Comparison of ENCODE assay signal across 22 cellular contexts in genomic region chr2:20670315-20671035, GRCh38. TPM values are rescaled to one million over a fixed set of nuclear protein-coding genes. Genes with fewer than 3 reads are reported as not detected.
DNase-seq lines count a peak whose midpoint lies in the region; ATAC-seq and TF ChIP-seq lines count a peak whose summit lies in the region.
"Had no signal": no experiment of that assay in that cellular context is flagged by ENCODE, and none has a peak within 500 bp of the region (broad histone marks: within the 10 kb centered on the region; RNA-seq: fewer than 3 reads in every experiment).

No MANE protein-coding gene starts in this region.

- ATAC-seq in foreskin keratinocyte (peak; percentile 1), upper lobe of right lung (no peak), GM21423 (IDR thresholded peaks at IDR 0.05; ENCODE audit: unreplicated experiment) (no peak)
- ATAC-seq: effector memory CD8-positive, alpha-beta T cell; heart left ventricle; T-helper 17 cell had no signal

- H3K36me3 Mint-ChIP-seq in MCF 10A (ENCODE audit: insufficient read depth, unreplicated experiment): peaks cover 7% of the 10 kb centered on the region
- no peaks in the 10 kb centered on the region for H3K36me3 Mint-ChIP-seq in immature natural killer cell

- in situ Hi-C loops in mammary epithelial cell (cut with MboI; ENCODE audit: low sequenced_read_pairs in 2 of 2): no loop called here

- peaks cover 57% of the 10 kb centered on the region for H3K27me3 ChIP-seq in mammary epithelial cell (ENCODE audit: insufficient read depth, low read length)
- H3K27me3 ChIP-seq in foreskin keratinocyte: peaks cover 95% of the 10 kb centered on the region
- H3K27me3 ChIP-seq in osteoblast (ENCODE audit: insufficient read depth, low read length): peaks cover 81% of the 10 kb centered on the region
- H3K27me3 ChIP-seq in upper lobe of right lung: peaks cover 82% of the 10 kb centered on the region

- H4K20me1 ChIP-seq in mammary epithelial cell (ENCODE audit: insufficient read depth, low read length): peaks cover 2% of the 10 kb centered on the region
- no peaks in the 10 kb centered on the region for H4K20me1 ChIP-seq in osteoblast (ENCODE audit: insufficient read depth, low read length)

- POLR2A ChIA-PET in MCF 10A (lab: Yijun Ruan, JAX): interaction anchor here (0.6 kb wide), 1 partner anchor 462 kb away, joined by 4 read pairs; no protein-coding TSS in a partner anchor

- H3K4me3 Mint-ChIP-seq in MCF 10A (ENCODE audit: unreplicated experiment) (no peak overlapping the region), immature natural killer cell (no peak overlapping the region)

- peaks cover 9% of the 10 kb centered on the region for H3K4me1 ChIP-seq in mammary epithelial cell (ENCODE audit: insufficient read depth, low read length)
- no peaks in the 10 kb centered on the region for H3K4me1 ChIP-seq in foreskin keratinocyte
- peaks cover 9% of the 10 kb centered on the region for H3K4me1 ChIP-seq in osteoblast (ENCODE audit: insufficient read depth, low read length)
- peaks cover 21% of the 10 kb centered on the region for H3K4me1 ChIP-seq in upper lobe of right lung

- no peak overlapping the region for H3K27ac ChIP-seq in mammary epithelial cell (ENCODE audit: insufficient read depth, low read depth, low read length)
- H3K27ac ChIP-seq in foreskin keratinocyte: no peak overlapping the region
- H3K27ac ChIP-seq in osteoblast (ENCODE audit: low read depth, low read length): no peak overlapping the region
- H3K27ac ChIP-seq in upper lobe of right lung: no peak overlapping the region
- H3K27ac ChIP-seq: heart left ventricle, transverse colon, WERI-Rb-1 had no signal

- WGBS in mammary epithelial cell (ENCODE audit: low coverage, missing lambda C conversion rate): 20% methylated on average over 6 of the region's 83 CpGs

- H3K4me2 ChIP-seq in mammary epithelial cell (ENCODE audit: insufficient read depth, low read depth, low read length) (peak overlapping the region; percentile 12), osteoblast (ENCODE audit: insufficient read depth, low read length) (no peak overlapping the region)

- no peaks in the 10 kb centered on the region for H3K36me3 ChIP-seq in mammary epithelial cell (ENCODE audit: insufficient read depth, low read length)
- no peaks in the 10 kb centered on the region for H3K36me3 ChIP-seq in osteoblast (ENCODE audit: insufficient read depth, low read length)
- H3K36me3 ChIP-seq in upper lobe of right lung: no peaks in the 10 kb centered on the region
- H3K36me3 ChIP-seq: heart left ventricle, transverse colon, WERI-Rb-1 had no signal

- CTCF ChIA-PET in mammary epithelial cell (lab: Charles Lee; ENCODE audit: low non-redundant PET) (no interaction called here), MCF 10A (lab: Yijun Ruan, JAX) (interaction anchor here (10.6 kb wide), 1 partner anchor 8 kb away, joined by 127 read pairs; no protein-coding TSS in a partner anchor)

- H2AFZ ChIP-seq in mammary epithelial cell (ENCODE audit: low read depth, low read length): peak overlapping the region; percentile 18
- no peak overlapping the region for H2AFZ ChIP-seq in osteoblast (ENCODE audit: low read length)

- H3K27ac Mint-ChIP-seq in MCF 10A (ENCODE audit: low read depth, unreplicated experiment) (no peak overlapping the region), immature natural killer cell (no peak overlapping the region)
- H3K27ac Mint-ChIP-seq: effector memory CD8-positive, alpha-beta T cell; T-helper 17 cell had no signal

- no peaks in the 10 kb centered on the region for H3K9me3 ChIP-seq in mammary epithelial cell (replicated peaks; ENCODE audit: insufficient read depth, low read length)
- H3K9me3 ChIP-seq in osteoblast (ENCODE audit: low read depth, low read length): no peaks in the 10 kb centered on the region
- no peaks in the 10 kb centered on the region for H3K9me3 ChIP-seq in upper lobe of right lung
- H3K9me3 ChIP-seq: heart left ventricle, transverse colon had no signal

- H3K9me3 Mint-ChIP-seq in MCF 10A (ENCODE audit: unreplicated experiment) (no peaks in the 10 kb centered on the region), immature natural killer cell (no peaks in the 10 kb centered on the region)
- H3K9me3 Mint-ChIP-seq: effector memory CD8-positive, alpha-beta T cell had no signal

- H3K79me2 ChIP-seq in mammary epithelial cell (ENCODE audit: insufficient read depth, low read length) (no peaks in the 10 kb centered on the region), osteoblast (ENCODE audit: insufficient read depth, low read length) (no peaks in the 10 kb centered on the region)

- H3K4me1 Mint-ChIP-seq in MCF 10A (ENCODE audit: insufficient read depth, unreplicated experiment): peaks cover 6% of the 10 kb centered on the region
- peaks cover 6 to 11% of the 10 kb centered on the region in 2 donors for H3K4me1 Mint-ChIP-seq in immature natural killer cell

- no peak overlapping the region for H3K4me3 ChIP-seq in mammary epithelial cell (replicated peaks in 1 of 3; ENCODE audit: insufficient read depth in 1 of 3, low read depth in 2 of 3, low read length in 3 of 3)
- no peak overlapping the region for H3K4me3 ChIP-seq in osteoblast (ENCODE audit: insufficient read depth, low read length)
- no peak overlapping the region for H3K4me3 ChIP-seq in upper lobe of right lung
- H3K4me3 ChIP-seq: transverse colon had no signal

- no TSS peak for BruUV-seq in mammary epithelial cell (replicated peaks; lab: Mats Ljungman, UMichigan)
- no TSS peak for BruUV-seq in MCF 10A (replicated peaks; lab: Mats Ljungman, UMichigan)

- no peak overlapping the region for H3K9ac ChIP-seq in mammary epithelial cell (ENCODE audit: insufficient read depth, low read length)

- H3K27me3 Mint-ChIP-seq in MCF 10A (ENCODE audit: insufficient read depth, unreplicated experiment) (peaks cover 9% of the 10 kb centered on the region), immature natural killer cell (ENCODE audit: low read depth in 3 of 3) (peaks cover 25 to 48% (median 29%) of the 10 kb centered on the region in 3 donors)

- TF ChIP-seq CTCF in mammary epithelial cell (conservative IDR thresholded peaks at IDR 0.05 in 1 of 2, IDR thresholded peaks at IDR 0.05 in 1 of 2; ENCODE audit: extremely low read depth in 1 of 2, insufficient read depth in 1 of 2, low read depth in 1 of 2, low read length in 2 of 2): no peak
- TF ChIP-seq CTCF in MCF 10A (IDR thresholded peaks at IDR 0.05; ENCODE audit: unreplicated experiment): no peak
- TF ChIP-seq CTCF in foreskin keratinocyte (conservative IDR thresholded peaks at IDR 0.05): no peak
- TF ChIP-seq CTCF in osteoblast (IDR thresholded peaks at IDR 0.05; ENCODE audit: extremely low read depth, low read depth, low read length): no peak
- TF ChIP-seq CTCF in upper lobe of right lung (IDR thresholded peaks at IDR 0.05): no peak

- intact Hi-C loops in mammary epithelial cell (cut with micrococcal nuclease): no loop called here
- intact Hi-C loops in MCF 10A (cut with micrococcal nuclease): no loop called here
- intact Hi-C loops in upper lobe of right lung (cut with DNase I): no loop called here

- DNase-seq in mammary epithelial cell (no peak), MCF 10A (ENCODE audit: unreplicated experiment) (no peak), foreskin keratinocyte (no peak), osteoblast (ENCODE audit: insufficient read length, low spot score, missing footprints) (peak; percentile 71), upper lobe of right lung (peak; percentile 56), immature natural killer cell (no peak), NCI-H128 (lab: John Stamatoyannopoulos, UW; ENCODE audit: unreplicated experiment) (no peak)
- DNase-seq: 8988T; activated CD4-positive, alpha-beta T cell treated with anti-CD3 and anti-CD28 coated beads, Interleukin-2, amount 50 U/mL, for 48 hours; activated naive CD4-positive, alpha-beta T cell; amniotic stem cell; central memory CD4-positive, alpha-beta T cell; effector memory CD8-positive, alpha-beta T cell; heart left ventricle; NCI-H1436; NCI-H69; SIG-M5; stimulated activated naive CD4-positive, alpha-beta T cell; T-helper 17 cell; transverse colon; WERI-Rb-1 had no signal

- dilution Hi-C loops in mammary epithelial cell (cut with HindIII; ENCODE audit: low sequenced_read_pairs): no loop called here

RNA-seq across cellular contexts. Expression of gene GDF7, which starts 3.5 kb away (rescaled TPM):
- total RNA-seq in mammary epithelial cell (under 1 TPM in 1 of 2 donors, not detected in 1; under 0.01 TPM), MCF 10A (2022) (not detected in 2 replicates), foreskin keratinocyte (not detected in 2 replicates), osteoblast (under 0.01 TPM in 1 of 2 replicates, not detected in the other), upper lobe of right lung (0.72 TPM)
- polyA plus RNA-seq in mammary epithelial cell (not detected), foreskin keratinocyte (not detected in 2 replicates), immature natural killer cell (not detected)
- polyA minus RNA-seq in mammary epithelial cell: not detected

RNA-seq across cellular contexts. Expression of gene HS1BP3, which starts 19.6 kb away (rescaled TPM):
- total RNA-seq in mammary epithelial cell: 10 to 100 TPM; 20.5 to 26.5 TPM
- 13.4 TPM for polyA plus RNA-seq in mammary epithelial cell
- polyA minus RNA-seq in mammary epithelial cell: 27.1 TPM
- total RNA-seq in MCF 10A (2022): 10.0 and 25.1 TPM in 2 replicates
- total RNA-seq in foreskin keratinocyte: 21.0 and 23.8 TPM in 2 replicates
- polyA plus RNA-seq in foreskin keratinocyte: 21.8 and 23.1 TPM in 2 replicates
- 47.4 and 47.8 TPM in 2 replicates for total RNA-seq in osteoblast
- 35.8 TPM for total RNA-seq in upper lobe of right lung
- polyA plus RNA-seq in immature natural killer cell: 10 to 100 TPM; 19.2 to 31.1 (median 25.3) TPM

Comparison
In these comparisons a context has a peak if more than half of its experiments do, and no peak if none do; other contexts are left out.
1. DNase-seq: peak in osteoblast (single experiment) and upper lobe of right lung (single experiment); none in mammary epithelial cell (single experiment), MCF 10A (single experiment), foreskin keratinocyte (0 of 2), immature natural killer cell (0 of 3) and NCI-H128 (single experiment).